1 cellular context compared by ENCODE assay signal in the genomic region with DNA sequence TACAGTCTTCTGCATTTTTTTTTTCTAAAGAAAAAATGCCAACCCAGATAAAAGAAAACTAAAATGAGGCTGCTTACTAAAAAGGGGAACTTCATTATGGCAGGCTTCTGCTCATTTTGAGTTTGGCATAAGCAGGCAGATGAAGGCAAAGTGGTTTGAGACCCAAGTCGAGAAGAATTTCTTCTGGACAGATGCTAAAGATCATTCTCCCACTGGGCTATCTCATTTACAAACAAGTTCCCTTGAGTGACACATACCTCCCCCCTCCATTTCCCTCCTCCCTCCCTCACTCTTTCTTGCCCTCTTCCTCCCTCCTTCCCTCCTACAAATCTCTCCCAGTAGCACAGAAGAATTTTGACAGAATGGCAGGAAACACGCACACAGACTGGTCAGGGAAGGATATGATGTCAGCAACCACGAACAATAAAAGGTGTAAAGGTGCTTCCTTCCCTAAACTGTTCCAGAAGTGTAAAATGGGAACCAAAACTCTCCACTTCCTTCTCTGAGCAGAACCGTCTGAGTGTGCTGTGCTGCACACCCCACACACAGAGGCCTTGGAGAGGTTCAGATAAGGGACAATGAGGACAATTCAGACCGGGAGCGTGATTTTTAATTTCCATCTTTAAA.
TF ChIP-seq lines count a peak whose summit lies in the region.

No MANE protein-coding gene starts in this region.

TF ChIP-seq in K562, 482 proteins besides CTCF, POLR2A, EP300 and RAD21 (continued from another document):
- TF ChIP-seq, protein P1, sequence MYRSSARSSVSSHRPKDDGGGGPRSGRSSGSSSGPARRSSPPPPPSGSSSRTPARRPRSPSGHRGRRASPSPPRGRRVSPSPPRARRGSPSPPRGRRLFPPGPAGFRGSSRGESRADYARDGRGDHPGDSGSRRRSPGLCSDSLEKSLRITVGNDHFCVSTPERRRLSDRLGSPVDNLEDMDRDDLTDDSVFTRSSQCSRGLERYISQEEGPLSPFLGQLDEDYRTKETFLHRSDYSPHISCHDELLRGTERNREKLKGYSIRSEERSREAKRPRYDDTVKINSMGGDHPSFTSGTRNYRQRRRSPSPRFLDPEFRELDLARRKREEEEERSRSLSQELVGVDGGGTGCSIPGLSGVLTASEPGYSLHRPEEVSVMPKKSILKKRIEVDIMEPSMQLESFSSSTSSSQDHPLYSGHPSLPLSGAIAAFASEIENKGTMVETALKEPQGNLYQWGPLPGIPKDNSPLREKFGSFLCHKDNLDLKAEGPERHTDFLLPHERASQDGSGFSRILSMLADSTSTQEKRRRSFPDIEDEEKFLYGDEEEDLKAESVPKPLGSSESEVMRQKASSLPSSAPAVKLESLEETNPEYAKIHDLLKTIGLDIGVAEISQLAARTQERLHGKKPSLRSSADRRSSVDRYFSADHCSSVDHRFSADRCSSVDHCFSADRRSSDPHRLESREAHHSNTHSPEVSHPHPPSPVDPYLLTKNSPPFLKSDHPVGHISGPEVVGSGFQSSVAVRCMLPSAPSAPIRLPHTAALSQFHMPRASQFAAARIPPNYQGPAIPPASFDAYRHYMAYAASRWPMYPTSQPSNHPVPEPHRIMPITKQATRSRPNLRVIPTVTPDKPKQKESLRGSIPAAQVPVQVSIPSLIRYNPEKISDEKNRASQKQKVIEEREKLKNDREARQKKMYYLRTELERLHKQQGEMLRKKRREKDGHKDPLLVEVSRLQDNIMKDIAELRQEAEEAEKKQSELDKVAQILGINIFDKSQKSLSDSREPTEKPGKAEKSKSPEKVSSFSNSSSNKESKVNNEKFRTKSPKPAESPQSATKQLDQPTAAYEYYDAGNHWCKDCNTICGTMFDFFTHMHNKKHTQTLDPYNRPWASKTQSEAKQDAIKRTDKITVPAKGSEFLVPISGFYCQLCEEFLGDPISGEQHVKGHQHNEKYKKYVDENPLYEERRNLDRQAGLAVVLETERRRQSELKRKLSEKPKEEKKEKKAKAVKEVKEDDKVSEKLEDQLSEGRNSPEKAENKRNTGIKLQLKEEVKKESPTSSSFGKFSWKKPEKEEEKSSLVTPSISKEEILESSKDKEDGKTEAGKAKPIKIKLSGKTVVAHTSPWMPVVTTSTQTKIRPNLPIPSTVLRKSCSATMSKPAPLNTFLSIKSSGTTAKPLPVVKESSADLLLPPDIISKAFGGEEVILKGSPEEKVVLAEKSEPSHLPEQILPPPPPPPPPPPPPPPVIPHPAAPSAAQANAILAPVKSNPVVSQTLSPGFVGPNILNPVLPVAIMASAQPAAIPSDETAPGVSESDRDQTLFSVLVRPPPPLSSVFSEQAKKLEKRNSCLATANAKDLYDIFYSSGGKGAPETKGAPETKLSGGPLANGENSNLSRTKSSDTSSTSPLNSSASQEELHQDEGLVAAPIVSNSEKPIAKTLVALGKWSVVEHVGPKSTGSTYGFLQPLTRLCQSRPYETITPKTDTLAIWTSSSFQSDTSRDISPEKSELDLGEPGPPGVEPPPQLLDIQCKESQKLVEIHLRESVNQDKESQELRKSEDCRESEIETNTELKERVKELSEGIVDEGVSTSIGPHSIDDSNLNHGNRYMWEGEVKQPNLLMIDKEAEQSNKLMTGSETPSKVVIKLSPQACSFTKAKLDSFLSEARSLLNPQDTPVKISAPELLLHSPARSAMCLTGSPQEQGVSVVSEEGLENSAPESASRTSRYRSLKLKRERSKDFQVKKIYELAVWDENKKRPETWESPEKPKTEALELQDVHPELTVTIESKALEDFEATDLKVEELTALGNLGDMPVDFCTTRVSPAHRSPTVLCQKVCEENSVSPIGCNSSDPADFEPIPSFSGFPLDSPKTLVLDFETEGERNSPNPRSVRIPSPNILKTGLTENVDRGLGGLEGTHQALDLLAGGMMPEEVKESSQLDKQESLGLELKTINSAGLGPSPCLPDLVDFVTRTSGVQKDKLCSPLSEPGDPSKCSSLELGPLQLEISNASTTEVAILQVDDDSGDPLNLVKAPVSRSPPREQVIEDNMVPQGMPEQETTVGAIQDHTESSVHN (IDR thresholded peaks at IDR 0.05; ENCODE audit: borderline replicate concordance in 1 of 2, low read depth in 1 of 2): peak in 1 of 2 experiments; percentile 39; a peak in 1 of 4 replicates
- TF ChIP-seq CBX8 (IDR thresholded peaks at IDR 0.05; ENCODE audit: borderline replicate concordance, extremely low read depth, low read depth, low read length, poor library complexity, severe bottlenecking): no peak
- TF ChIP-seq, protein P2, sequence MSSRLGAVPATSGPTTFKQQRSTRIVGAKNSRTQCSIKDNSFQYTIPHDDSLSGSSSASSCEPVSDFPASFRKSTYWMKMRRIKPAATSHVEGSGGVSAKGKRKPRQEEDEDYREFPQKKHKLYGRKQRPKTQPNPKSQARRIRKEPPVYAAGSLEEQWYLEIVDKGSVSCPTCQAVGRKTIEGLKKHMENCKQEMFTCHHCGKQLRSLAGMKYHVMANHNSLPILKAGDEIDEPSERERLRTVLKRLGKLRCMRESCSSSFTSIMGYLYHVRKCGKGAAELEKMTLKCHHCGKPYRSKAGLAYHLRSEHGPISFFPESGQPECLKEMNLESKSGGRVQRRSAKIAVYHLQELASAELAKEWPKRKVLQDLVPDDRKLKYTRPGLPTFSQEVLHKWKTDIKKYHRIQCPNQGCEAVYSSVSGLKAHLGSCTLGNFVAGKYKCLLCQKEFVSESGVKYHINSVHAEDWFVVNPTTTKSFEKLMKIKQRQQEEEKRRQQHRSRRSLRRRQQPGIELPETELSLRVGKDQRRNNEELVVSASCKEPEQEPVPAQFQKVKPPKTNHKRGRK (tag; IDR thresholded peaks at IDR 0.05): no peak
- peak; percentile 17; the same call in 1 of the 2 replicates for TF ChIP-seq CREB1 (IDR thresholded peaks at IDR 0.05)
- TF ChIP-seq CREB1 (CRISPR knock-in tag; IDR thresholded peaks at IDR 0.05): no peak
- no peak for TF ChIP-seq KLF16 (IDR thresholded peaks at IDR 0.05)
